In the genomic region with DNA sequence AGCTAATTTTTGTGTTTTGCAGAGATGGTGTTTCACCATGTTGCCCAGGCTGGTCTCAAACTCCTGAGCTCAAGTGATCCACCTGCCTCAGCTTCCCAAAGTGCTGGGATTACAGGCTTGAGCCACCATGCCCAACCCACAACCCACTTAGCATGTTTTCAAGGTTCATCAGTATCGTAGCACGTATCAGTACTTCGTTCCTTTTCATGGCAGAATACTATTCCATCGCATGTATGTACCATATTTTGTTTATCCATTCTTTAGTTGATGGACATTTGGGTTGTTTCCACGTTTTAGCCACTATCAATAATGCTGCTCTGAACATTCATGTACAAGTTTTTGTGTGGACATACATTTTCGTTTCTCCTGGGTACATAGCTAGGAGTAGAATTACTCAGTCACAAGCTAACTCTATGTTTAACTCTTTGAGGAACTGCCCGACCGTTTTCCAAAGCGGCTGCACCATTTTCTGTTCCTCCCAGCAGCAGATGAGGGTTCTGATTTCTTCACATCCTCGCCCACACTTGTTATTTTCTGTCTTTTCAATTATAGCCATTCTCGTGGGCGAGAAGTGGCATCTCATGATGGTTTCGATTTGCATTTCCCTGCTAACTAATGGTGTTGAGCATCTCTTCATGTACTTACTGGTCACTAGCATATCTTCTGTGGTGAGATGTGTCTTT, we compare ENCODE assay signal across 20 cellular contexts. TPM values are rescaled to one million over a fixed set of nuclear protein-coding genes. Genes with fewer than 3 reads are reported as not detected.
DNase-seq lines count a peak whose midpoint lies in the region; ATAC-seq, FAIRE-seq and TF ChIP-seq lines count a peak whose summit lies in the region.
"Had no signal": no experiment of that assay in that cellular context is flagged by ENCODE, and none has a peak within 500 bp of the region (broad histone marks: within the 10 kb centered on the region; RNA-seq: fewer than 3 reads in every experiment).

No MANE protein-coding gene starts in this region.

- H3K9me3 ChIP-seq in GM12878 (replicated peaks; ENCODE audit: control insufficient read depth, insufficient read depth, low read length) = peaks cover 7% of the 10 kb centered on the region; the same call in 2 of the 3 replicates
- H3K9me3 ChIP-seq: MG63 had no signal

- no peaks in the 10 kb centered on the region for H3K4me1 Mint-ChIP-seq in activated naive CD8-positive, alpha-beta T cell (ENCODE audit: low read depth)
- H3K4me1 Mint-ChIP-seq in activated naive CD8-positive, alpha-beta T cell treated with anti-CD3 and anti-CD28 coated beads for 36 hours = peaks cover 7% of the 10 kb centered on the region

- no peaks in the 10 kb centered on the region for H3K4me1 ChIP-seq in GM12878 (ENCODE audit: control insufficient read depth, insufficient read depth, low read length)
- H3K4me1 ChIP-seq: SJCRH30 had no signal

- H3K4me3 ChIP-seq in GM12878 = no peak overlapping the region
- H3K4me3 ChIP-seq: MG63, SJCRH30 had no signal

- peaks cover 7 to 11% of the 10 kb centered on the region in 2 experiments; a peak in 3 of 4 replicates for H3K36me3 ChIP-seq in GM12878 (ENCODE audit: control insufficient read depth in 2 of 2, insufficient read depth in 2 of 2, low read length in 1 of 2)
- H3K36me3 ChIP-seq: MG63, SJCRH30 had no signal

- CTCF ChIA-PET in GM12878 (lab: Yijun Ruan, JAX) = no interaction called here

- TF ChIP-seq EP300 in GM12878 (IDR thresholded peaks at IDR 0.05; ENCODE audit: borderline replicate concordance in 1 of 2, control insufficient read depth in 1 of 2, low read depth in 2 of 2, low read length in 2 of 2) = no peak

- H3K4me2 ChIP-seq in GM12878 (ENCODE audit: control insufficient read depth, insufficient read depth) = no peak overlapping the region

- no peaks in the 10 kb centered on the region for H3K9me3 Mint-ChIP-seq in activated naive CD8-positive, alpha-beta T cell (ENCODE audit: low read depth)
- H3K9me3 Mint-ChIP-seq in activated naive CD8-positive, alpha-beta T cell treated with anti-CD3 and anti-CD28 coated beads for 36 hours = peaks cover 12% of the 10 kb centered on the region

- WGBS in GM12878 (ENCODE audit: insufficient coverage, insufficient replicate concordance, low lambda C conversion rate, missing lambda C conversion rate) = 46% methylated on average over 13 of the region's 13 CpGs

- BruUV-seq in GM12878 (replicated peaks; lab: Mats Ljungman, UMichigan) = no TSS peak

- H3K36me3 Mint-ChIP-seq in activated naive CD8-positive, alpha-beta T cell = peaks cover 28% of the 10 kb centered on the region
- H3K36me3 Mint-ChIP-seq in activated naive CD8-positive, alpha-beta T cell treated with anti-CD3 and anti-CD28 coated beads for 36 hours = peaks cover 44% of the 10 kb centered on the region

- SMC1A ChIA-PET in GM12878 (lab: Charles Lee; ENCODE audit: uncharacterized antibody, unreplicated experiment) = no interaction called here

- no peak for FAIRE-seq in GM12878 (lab: Jason Lieb, UNC)
- FAIRE-seq: G401.6, HepG2 had no signal

- intact Hi-C loops in GM12878 (cut with micrococcal nuclease; ENCODE audit: unreplicated experiment) = no loop called here

- no peak overlapping the region for H2AFZ ChIP-seq in GM12878 (ENCODE audit: control insufficient read depth, low read depth, low read length)

- TF ChIP-seq RAD21 in GM12878 (IDR thresholded peaks at IDR 0.05; ENCODE audit: insufficient read depth, low read depth, low read length) = no peak

- no peak overlapping the region for H3K4me3 Mint-ChIP-seq in activated naive CD8-positive, alpha-beta T cell
- H3K4me3 Mint-ChIP-seq in activated naive CD8-positive, alpha-beta T cell treated with anti-CD3 and anti-CD28 coated beads for 36 hours = no peak overlapping the region

- peak overlapping the region; percentile 22 for H3K27ac Mint-ChIP-seq in activated naive CD8-positive, alpha-beta T cell
- no peak overlapping the region for H3K27ac Mint-ChIP-seq in activated naive CD8-positive, alpha-beta T cell treated with anti-CD3 and anti-CD28 coated beads for 36 hours

- no peak for DNase-seq in activated naive CD8-positive, alpha-beta T cell treated with anti-CD3 and anti-CD28 coated beads for 36 hours
- DNase-seq in GM12878 (ENCODE audit: low read depth, low spot score) (peak; percentile 2), occipital lobe (lab: John Stamatoyannopoulos, UW) (peak; percentile 38), SIG-M5 (lab: John Stamatoyannopoulos, UW) (no peak), NCI-H82 (lab: John Stamatoyannopoulos, UW) (no peak)
- no peak for DNase-seq in activated CD8-positive, alpha-beta memory T cell treated with anti-CD3 and anti-CD28 coated beads, Interleukin-2, amount 50 U/mL, for 48 hours
- DNase-seq: 8988T, DND-41, GOT3, Karpas-422, MG63, NCI-H1105, NCI-H1694 treated with DMSO at 0.1 percent for 48 hours, NCI-H526 treated with DMSO at 0.1 percent for 48 hours, RPMI8226, SJCRH30 had no signal

- H3K27me3 ChIP-seq in GM12878 (replicated peaks in 1 of 2; ENCODE audit: control insufficient read depth in 2 of 2, insufficient read depth in 2 of 2, low read length in 1 of 2) = no peaks in the 10 kb centered on the region
- H3K27me3 ChIP-seq: MG63, SJCRH30 had no signal

- no peak for TF ChIP-seq POLR2A in GM12878 (IDR thresholded peaks at IDR 0.05; ENCODE audit: low read depth, low read length)

- POLR2A ChIA-PET in GM12878 (lab: Charles Lee) = no interaction called here

- ATAC-seq in GM12878 = no peak
- ATAC-seq in HG03342 (IDR thresholded peaks at IDR 0.05; ENCODE audit: unreplicated experiment) = no peak
- ATAC-seq: HepG2 had no signal

- in situ Hi-C loops in GM12878 (cut with MboI) = no loop called here

- RAD21 ChIA-PET in GM12878 (lab: Charles Lee; ENCODE audit: unreplicated experiment) = no interaction called here

- no peaks in the 10 kb centered on the region for H3K27me3 Mint-ChIP-seq in activated naive CD8-positive, alpha-beta T cell
- no peaks in the 10 kb centered on the region for H3K27me3 Mint-ChIP-seq in activated naive CD8-positive, alpha-beta T cell treated with anti-CD3 and anti-CD28 coated beads for 36 hours

- no peaks in the 10 kb centered on the region for H3K79me2 ChIP-seq in GM12878 (ENCODE audit: control insufficient read depth, insufficient read depth, low read length)

- H3K27ac ChIP-seq in GM12878 (ENCODE audit: control insufficient read depth, insufficient read depth) = no peak overlapping the region
- H3K27ac ChIP-seq: SJCRH30 had no signal

- no peak overlapping the region for H3K9ac ChIP-seq in GM12878 (ENCODE audit: control insufficient read depth, insufficient read depth, low read length)

- no peaks in the 10 kb centered on the region for H4K20me1 ChIP-seq in GM12878 (ENCODE audit: control insufficient read depth, insufficient read depth)

- TF ChIP-seq CTCF in GM12878 (IDR thresholded peaks at IDR 0.05 in 2 of 3, conservative IDR thresholded peaks at IDR 0.05 in 1 of 3; ENCODE audit: control insufficient read depth in 2 of 3, extremely low read depth in 1 of 3, insufficient read depth in 1 of 3, low read depth in 3 of 3, low read length in 3 of 3) = no peak

TF ChIP-seq in GM12878, 131 proteins besides CTCF, POLR2A, EP300 and RAD21 (continues in another document):
- TF ChIP-seq NBN (IDR thresholded peaks at IDR 0.05) (no peak), HCFC1 (IDR thresholded peaks at IDR 0.05; ENCODE audit: low read length) (no peak)

RNA-seq across cellular contexts. Expression of a gene that starts 32.5 kb away (rescaled TPM):
- total RNA-seq in activated naive CD8-positive, alpha-beta T cell treated with anti-CD3 and anti-CD28 coated beads for 36 hours = 10 to 100 TPM; 10.6 to 10.9 TPM
- total RNA-seq in GM12878 (2013; cell fraction: nucleolus; rRNA removed) = 21.8 and 32.3 TPM in 2 replicates
- total RNA-seq in GM12878 (2014; rRNA removed) (8.6 and 11.2 TPM in 2 replicates), GM12878 (2014; rRNA removed; fragmentation: Illumina TruSeq; extraction: Trizol) (4.7 TPM in 2 replicates), GM12878 (2021) (14.2 and 14.5 TPM in 2 replicates), occipital lobe (6.9 TPM)
- 4.1 TPM for polyA plus RNA-seq in GM12878 (2011; ENCODE audit: low read depth)
- polyA plus RNA-seq in GM12878 (2011; rRNA removed) (4.3 and 5.8 TPM in 2 replicates), GM12878 (2014; fragmentation: Illumina TruSeq; extraction: Trizol) (3.2 and 5.1 TPM in 2 replicates), GM12878 (2014; fragmentation: Nextera tagmentation; extraction: Ambion mirVana) (1 to 10 TPM in 1 of 2 experiments, under 1 TPM in 1; 0.47 to 1.2 TPM), GM12878 (2014; rRNA removed) (10.5 and 10.8 TPM in 2 replicates), GM12878 (2016; fragmentation: Nextera tagmentation; extraction: Ambion mirVana) (1 to 10 TPM; 8.2 to 8.8 TPM)
- polyA plus RNA-seq in GM12878 (2011; cell fraction: cytosol; rRNA removed) = 8.8 and 11.6 TPM in 2 replicates
- polyA plus RNA-seq in GM12878 (2011; cell fraction: nucleus; rRNA removed) = 31.8 and 33.9 TPM in 2 replicates
- 9.3 and 9.4 TPM in 2 replicates for polyA plus RNA-seq in GM12878 (2012)
- polyA minus RNA-seq in GM12878 (2011; rRNA and poly(A)+ RNA removed) = 10.6 and 12.5 TPM in 2 replicates
- polyA minus RNA-seq in GM12878 (2011; cell fraction: cytosol; rRNA and poly(A)+ RNA removed) = 5.1 and 6.3 TPM in 2 replicates
- 7.6 and 10.3 TPM in 2 replicates for polyA minus RNA-seq in GM12878 (2011; cell fraction: nucleus; rRNA and poly(A)+ RNA removed)

RNA-seq across cellular contexts. Expression of a gene that starts 33.0 kb away (rescaled TPM):
- total RNA-seq in activated naive CD8-positive, alpha-beta T cell treated with anti-CD3 and anti-CD28 coated beads for 36 hours = 100 to 1,000 TPM; 107 to 109 TPM
- 11.5 and 11.9 TPM in 2 replicates for total RNA-seq in GM12878 (2013; cell fraction: nucleolus; rRNA removed)
- total RNA-seq in GM12878 (2014; rRNA removed) (48.5 and 50.6 TPM in 2 replicates), GM12878 (2014; rRNA removed; fragmentation: Illumina TruSeq; extraction: Trizol) (54.8 and 56.9 TPM in 2 replicates), GM12878 (2021) (105 TPM in 2 replicates), occipital lobe (90.0 TPM)
- 76.4 TPM for polyA plus RNA-seq in GM12878 (2011; ENCODE audit: low read depth)
- polyA plus RNA-seq in GM12878 (2011; rRNA removed) (97.5 and 99.4 TPM in 2 replicates), GM12878 (2014; fragmentation: Illumina TruSeq; extraction: Trizol) (69.3 and 70.2 TPM in 2 replicates), GM12878 (2014; fragmentation: Nextera tagmentation; extraction: Ambion mirVana) (10 to 100 TPM; 18.7 to 38.0 TPM), GM12878 (2014; rRNA removed) (103 and 105 TPM in 2 replicates), GM12878 (2016; fragmentation: Nextera tagmentation; extraction: Ambion mirVana) (10 to 100 TPM; 92.3 to 92.8 TPM)
- 61.4 and 95.3 TPM in 2 replicates for polyA plus RNA-seq in GM12878 (2011; cell fraction: cytosol; rRNA removed)
- 50.2 and 76.3 TPM in 2 replicates for polyA plus RNA-seq in GM12878 (2011; cell fraction: nucleus; rRNA removed)
- polyA plus RNA-seq in GM12878 (2012) = 107 and 111 TPM in 2 replicates
- polyA minus RNA-seq in GM12878 (2011; rRNA and poly(A)+ RNA removed) = 19.4 and 21.8 TPM in 2 replicates
- polyA minus RNA-seq in GM12878 (2011; cell fraction: cytosol; rRNA and poly(A)+ RNA removed) = 9.2 and 14.2 TPM in 2 replicates
- polyA minus RNA-seq in GM12878 (2011; cell fraction: nucleus; rRNA and poly(A)+ RNA removed) = 12.5 and 17.5 TPM in 2 replicates

Comparison
In these comparisons a context has a peak if more than half of its experiments do, and no peak if none do; other contexts are left out.
1. DNase-seq: peak in GM12878 (single experiment) and occipital lobe (single experiment); none in activated naive CD8-positive, alpha-beta T cell treated with anti-CD3 and anti-CD28 coated beads for 36 hours (single experiment), SIG-M5 (single experiment), activated CD8-positive, alpha-beta memory T cell treated with anti-CD3 and anti-CD28 coated beads, Interleukin-2, amount 50 U/mL, for 48 hours (single experiment) and NCI-H82 (single experiment).